In the genomic region with DNA sequence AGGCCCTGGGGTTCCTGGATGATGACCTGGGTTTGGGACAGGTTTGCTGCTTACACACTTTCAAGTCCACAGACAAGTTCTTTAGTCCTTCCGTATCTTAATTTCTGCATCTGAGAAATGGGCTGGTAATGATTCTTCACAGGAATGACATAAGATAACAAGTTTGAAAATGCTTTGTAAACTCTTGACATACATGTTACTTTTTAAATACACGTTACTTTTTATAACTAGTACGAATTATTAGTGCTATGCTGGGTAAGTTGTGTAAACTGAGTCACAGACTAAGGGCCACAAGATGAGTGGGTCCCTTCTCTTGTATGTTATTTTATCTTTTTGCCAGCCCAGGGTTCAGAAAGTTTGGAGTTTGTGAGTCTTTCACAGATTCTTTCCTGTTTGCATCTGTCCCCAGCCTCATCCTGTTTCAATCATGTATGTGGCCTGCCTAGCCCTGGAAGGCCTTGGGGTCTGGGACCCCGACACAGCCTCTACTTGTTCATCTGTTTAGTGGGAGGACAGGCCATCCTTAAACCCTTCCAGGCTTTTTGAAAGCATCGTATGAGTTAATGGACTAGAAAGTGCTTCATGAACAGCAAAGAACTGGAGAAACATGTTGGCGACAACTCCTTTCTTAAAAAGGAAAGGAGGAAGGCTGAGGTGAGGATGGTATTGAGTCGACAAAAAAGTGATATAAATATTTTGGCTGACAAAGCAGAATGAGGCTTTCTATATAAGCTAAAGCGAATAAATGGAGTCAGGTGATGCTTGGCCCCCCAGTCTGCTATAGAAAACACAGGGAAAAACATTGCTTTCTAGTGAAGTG, we compare ENCODE assay signal across 13 cellular contexts. TPM values are rescaled to one million over a fixed set of nuclear protein-coding genes. Genes with fewer than 3 reads are reported as not detected.
DNase-seq lines count a peak whose midpoint lies in the region; ATAC-seq and TF ChIP-seq lines count a peak whose summit lies in the region.
"Had no signal": no experiment of that assay in that cellular context is flagged by ENCODE, and none has a peak within 500 bp of the region (broad histone marks: within the 10 kb centered on the region; RNA-seq: fewer than 3 reads in every experiment).

No MANE protein-coding gene starts in this region.

- H3K4me3 ChIP-seq in coronary artery = peak overlapping the region; percentile 60
- H3K4me3 ChIP-seq in uterus = peak overlapping the region in 1 of 2 donors; percentile 20

- no peak overlapping the region for H3K27ac Mint-ChIP-seq in activated naive CD4-positive, alpha-beta T cell treated with anti-CD3 and anti-CD28 coated beads, Interleukin-2, amount 50 U/mL, for 24 hours
- H3K27ac Mint-ChIP-seq in activated naive CD4-positive, alpha-beta T cell treated with anti-CD3 and anti-CD28 coated beads, Interleukin-2, amount 50 U/mL, for 72 hours = no peak overlapping the region
- H3K27ac Mint-ChIP-seq in naive B cell = peak overlapping the region in 4 of 6 donors; percentile 50 to 82 (median 70)

- peaks cover 17% of the 10 kb centered on the region for H3K4me1 Mint-ChIP-seq in activated naive CD4-positive, alpha-beta T cell treated with anti-CD3 and anti-CD28 coated beads, Interleukin-2, amount 50 U/mL, for 24 hours
- peaks cover 11 to 27% (median 21%) of the 10 kb centered on the region in 3 donors for H3K4me1 Mint-ChIP-seq in naive B cell

- H3K27me3 ChIP-seq in uterus = no peaks in the 10 kb centered on the region

- H3K27ac ChIP-seq in coronary artery (peak overlapping the region; percentile 30 to 60), uterus (peak overlapping the region; percentile 53 to 78)

- TF ChIP-seq POLR2A in uterus (IDR thresholded peaks at IDR 0.05) = no peak

- no peak for ATAC-seq in activated naive CD4-positive, alpha-beta T cell treated with anti-CD3 and anti-CD28 coated beads, Interleukin-2, amount 50 U/mL, for 72 hours
- no peak for ATAC-seq in naive B cell (ENCODE audit: low read depth in 2 of 2)
- no peak for ATAC-seq in GM18519 (IDR thresholded peaks at IDR 0.05; ENCODE audit: low FRiP score, unreplicated experiment)

- H3K9me3 Mint-ChIP-seq in activated naive CD4-positive, alpha-beta T cell treated with anti-CD3 and anti-CD28 coated beads, Interleukin-2, amount 50 U/mL, for 24 hours = peaks cover 3% of the 10 kb centered on the region
- H3K9me3 Mint-ChIP-seq in activated naive CD4-positive, alpha-beta T cell treated with anti-CD3 and anti-CD28 coated beads, Interleukin-2, amount 50 U/mL, for 72 hours = peaks cover 3% of the 10 kb centered on the region in 2 donors
- H3K9me3 Mint-ChIP-seq in naive B cell = peaks cover 0 to 8% (median 0%) of the 10 kb centered on the region in 7 donors

- peak overlapping the region; percentile 85 for H3K4me3 Mint-ChIP-seq in activated naive CD4-positive, alpha-beta T cell treated with anti-CD3 and anti-CD28 coated beads, Interleukin-2, amount 50 U/mL, for 24 hours
- peak overlapping the region; percentile 42 to 88 (median 72) for H3K4me3 Mint-ChIP-seq in naive B cell

- H3K4me1 ChIP-seq in uterus = peaks cover 4 to 7% of the 10 kb centered on the region in 2 donors

- TF ChIP-seq CTCF in coronary artery (IDR thresholded peaks at IDR 0.05) = no peak
- no peak for TF ChIP-seq CTCF in uterus (IDR thresholded peaks at IDR 0.05)

- no peaks in the 10 kb centered on the region for H3K36me3 Mint-ChIP-seq in activated naive CD4-positive, alpha-beta T cell treated with anti-CD3 and anti-CD28 coated beads, Interleukin-2, amount 50 U/mL, for 24 hours
- no peaks in the 10 kb centered on the region for H3K36me3 Mint-ChIP-seq in activated naive CD4-positive, alpha-beta T cell treated with anti-CD3 and anti-CD28 coated beads, Interleukin-2, amount 50 U/mL, for 72 hours
- peaks cover 0 to 4% of the 10 kb centered on the region in 2 donors for H3K36me3 Mint-ChIP-seq in naive B cell

- no peaks in the 10 kb centered on the region for H3K36me3 ChIP-seq in uterus

- intact Hi-C loops in uterus (cut with DNase I; ENCODE audit: low total_unique reads) = no loop called here

- DNase-seq in activated naive CD4-positive, alpha-beta T cell treated with anti-CD3 and anti-CD28 coated beads, Interleukin-2, amount 50 U/mL, for 72 hours (ENCODE audit: low spot score in 2 of 2) = no peak
- no peak for DNase-seq in coronary artery (ENCODE audit: low spot score)
- no peak for DNase-seq in naive B cell
- DNase-seq in uterus = no peak
- no peak for DNase-seq in middle frontal gyrus (ENCODE audit: extremely low spot score, low spot score)
- DNase-seq in NCI-H524 (lab: John Stamatoyannopoulos, UW) = no peak
- DNase-seq: amygdala; NCI-H146; nucleus accumbens; stimulated activated CD4-positive, alpha-beta T cell treated with anti-CD3 and anti-CD28 coated beads, Interleukin-1b, Interleukin-23, amount 100 ng/mL, for 48 hours; stimulated activated naive CD4-positive, alpha-beta T cell treated with Interleukin-2 at 50 U/mL for 16 hours had no signal

- no peaks in the 10 kb centered on the region for H3K9me3 ChIP-seq in uterus

- H3K27me3 Mint-ChIP-seq in activated naive CD4-positive, alpha-beta T cell treated with anti-CD3 and anti-CD28 coated beads, Interleukin-2, amount 50 U/mL, for 24 hours = peaks cover 7% of the 10 kb centered on the region
- H3K27me3 Mint-ChIP-seq in naive B cell = no peaks in the 10 kb centered on the region

RNA-seq across cellular contexts. Expression of gene ZNF618, which starts 9.3 kb away (rescaled TPM):
- under 1 TPM; 0.08 to 0.09 TPM for total RNA-seq in activated naive CD4-positive, alpha-beta T cell treated with anti-CD3 and anti-CD28 coated beads, Interleukin-2, amount 50 U/mL, for 72 hours
- 1 to 10 TPM in 5 of 6 donors, under 1 TPM in 1; 1.00 to 3.2 (median 2.2) TPM for polyA plus RNA-seq in naive B cell (ENCODE audit: low read depth in 6 of 6)
- 10 to 100 TPM in 2 of 4 donors, 1 to 10 TPM in 2; 3.8 to 24.2 (median 12.3) TPM for total RNA-seq in uterus

Comparison
In these comparisons a context has a peak if more than half of its experiments do, and no peak if none do; other contexts are left out.
1. H3K27ac Mint-ChIP-seq: peak in naive B cell (4 of 6); none in activated naive CD4-positive, alpha-beta T cell treated with anti-CD3 and anti-CD28 coated beads, Interleukin-2, amount 50 U/mL, for 24 hours (single experiment) and activated naive CD4-positive, alpha-beta T cell treated with anti-CD3 and anti-CD28 coated beads, Interleukin-2, amount 50 U/mL, for 72 hours (0 of 2).
2. RNA of gene ZNF618, which starts 9.3 kb away (total RNA-seq): 3.8 to 24.2 TPM in uterus; 0.08 to 0.09 TPM in activated naive CD4-positive, alpha-beta T cell treated with anti-CD3 and anti-CD28 coated beads, Interleukin-2, amount 50 U/mL, for 72 hours; every median in the first group is over 4 times any median in the second.